Comparison of ENCODE assay signal across 14 cellular contexts in the genomic region with DNA sequence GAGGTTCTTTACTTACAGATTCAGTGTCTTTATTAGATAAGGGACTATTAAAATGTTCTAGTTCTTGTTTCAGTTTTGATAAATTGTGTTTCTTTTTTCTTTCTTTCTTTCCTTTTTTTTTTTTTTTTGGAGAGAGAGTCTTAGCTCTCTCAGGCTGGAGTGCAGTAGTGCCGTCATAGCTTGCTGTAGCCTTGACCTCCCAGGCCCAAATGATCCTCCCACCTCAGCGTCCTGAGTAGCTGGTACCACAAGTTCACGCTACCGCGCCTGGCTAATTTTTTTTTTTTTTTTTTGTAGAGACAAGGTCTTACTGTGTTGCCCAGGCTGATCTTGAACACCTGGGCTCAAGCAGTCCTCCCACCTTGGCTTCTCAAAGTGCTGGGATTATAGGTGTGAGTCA.
A peak's percentile ranks its signal among the peaks of the same experiment; 100 is the strongest.
DNase-seq lines count a peak whose midpoint lies in the region; ATAC-seq and TF ChIP-seq lines count a peak whose summit lies in the region.
"Had no signal": no experiment of that assay in that cellular context is flagged by ENCODE, and none has a peak within 500 bp of the region (broad histone marks: within the 10 kb centered on the region; RNA-seq: fewer than 3 reads in every experiment).

No MANE protein-coding gene starts in this region.

- WGBS in ovary, 3 donors = 8 to 15% (median 10%) methylated on average over 5 of the region's 5 CpGs

- peak overlapping the region in 1 of 2 donors; percentile 68 for H3K27ac ChIP-seq in ovary
- H3K27ac ChIP-seq: C4-2B had no signal

- TF ChIP-seq EP300 in ovary (IDR thresholded peaks at IDR 0.05) = no peak

- H3K27me3 Mint-ChIP-seq in activated T-cell treated with anti-CD3 and anti-CD28 coated beads, Interleukin-2, amount 50 U/mL, for 24 hours = no peaks in the 10 kb centered on the region
- H3K27me3 Mint-ChIP-seq in activated T-cell treated with anti-CD3 and anti-CD28 coated beads, Interleukin-2, amount 50 U/mL, for 4 hours (ENCODE audit: low read depth) = no peaks in the 10 kb centered on the region
- no peaks in the 10 kb centered on the region for H3K27me3 Mint-ChIP-seq in activated naive CD8-positive, alpha-beta T cell
- no peaks in the 10 kb centered on the region for H3K27me3 Mint-ChIP-seq in activated naive CD8-positive, alpha-beta T cell treated with anti-CD3 and anti-CD28 coated beads, Interleukin-2, amount 50 U/mL, for 24 hours
- H3K27me3 Mint-ChIP-seq: CD4-positive, alpha-beta memory T cell had no signal

- no peaks in the 10 kb centered on the region for H3K36me3 ChIP-seq in ovary
- H3K36me3 ChIP-seq: BE2C had no signal

- H3K9me3 Mint-ChIP-seq in activated T-cell treated with anti-CD3 and anti-CD28 coated beads, Interleukin-2, amount 50 U/mL, for 24 hours = no peaks in the 10 kb centered on the region
- no peaks in the 10 kb centered on the region for H3K9me3 Mint-ChIP-seq in activated T-cell treated with anti-CD3 and anti-CD28 coated beads, Interleukin-2, amount 50 U/mL, for 4 hours
- H3K9me3 Mint-ChIP-seq in activated naive CD8-positive, alpha-beta T cell (ENCODE audit: low read depth) = no peaks in the 10 kb centered on the region
- no peaks in the 10 kb centered on the region for H3K9me3 Mint-ChIP-seq in activated naive CD8-positive, alpha-beta T cell treated with anti-CD3 and anti-CD28 coated beads, Interleukin-2, amount 50 U/mL, for 24 hours
- H3K9me3 Mint-ChIP-seq: CD4-positive, alpha-beta memory T cell had no signal

- no peak for TF ChIP-seq CTCF in ovary (IDR thresholded peaks at IDR 0.05)

- ATAC-seq in activated T-cell treated with anti-CD3 and anti-CD28 coated beads, Interleukin-2, amount 50 U/mL, for 4 hours = no peak
- ATAC-seq in activated naive CD8-positive, alpha-beta T cell treated with anti-CD3 and anti-CD28 coated beads, Interleukin-2, amount 50 U/mL, for 24 hours = no peak

- H3K36me3 Mint-ChIP-seq in activated T-cell treated with anti-CD3 and anti-CD28 coated beads, Interleukin-2, amount 50 U/mL, for 24 hours (ENCODE audit: low read depth) = peaks cover 68% of the 10 kb centered on the region
- H3K36me3 Mint-ChIP-seq in activated T-cell treated with anti-CD3 and anti-CD28 coated beads, Interleukin-2, amount 50 U/mL, for 4 hours (ENCODE audit: insufficient read depth) = peaks cover 26% of the 10 kb centered on the region
- peaks cover 12% of the 10 kb centered on the region for H3K36me3 Mint-ChIP-seq in activated naive CD8-positive, alpha-beta T cell
- H3K36me3 Mint-ChIP-seq in activated naive CD8-positive, alpha-beta T cell treated with anti-CD3 and anti-CD28 coated beads, Interleukin-2, amount 50 U/mL, for 24 hours (ENCODE audit: low read depth) = peaks cover 17% of the 10 kb centered on the region

- no peaks in the 10 kb centered on the region for H3K27me3 ChIP-seq in ovary
- H3K27me3 ChIP-seq: BE2C had no signal

- peaks cover 2% of the 10 kb centered on the region for H3K4me1 ChIP-seq in ovary (ENCODE audit: insufficient read depth)
- H3K4me1 ChIP-seq: BE2C had no signal

- no peak overlapping the region for H3K4me3 Mint-ChIP-seq in activated T-cell treated with anti-CD3 and anti-CD28 coated beads, Interleukin-2, amount 50 U/mL, for 24 hours
- H3K4me3 Mint-ChIP-seq in activated T-cell treated with anti-CD3 and anti-CD28 coated beads, Interleukin-2, amount 50 U/mL, for 4 hours = no peak overlapping the region
- no peak overlapping the region for H3K4me3 Mint-ChIP-seq in activated naive CD8-positive, alpha-beta T cell
- no peak overlapping the region for H3K4me3 Mint-ChIP-seq in activated naive CD8-positive, alpha-beta T cell treated with anti-CD3 and anti-CD28 coated beads, Interleukin-2, amount 50 U/mL, for 24 hours
- H3K4me3 Mint-ChIP-seq: CD4-positive, alpha-beta memory T cell; H9 had no signal

- no peak for TF ChIP-seq POLR2A in ovary (IDR thresholded peaks at IDR 0.05)

- peaks cover 26% of the 10 kb centered on the region for H3K4me1 Mint-ChIP-seq in activated T-cell treated with anti-CD3 and anti-CD28 coated beads, Interleukin-2, amount 50 U/mL, for 24 hours (ENCODE audit: low read depth)
- peaks cover 12% of the 10 kb centered on the region for H3K4me1 Mint-ChIP-seq in activated T-cell treated with anti-CD3 and anti-CD28 coated beads, Interleukin-2, amount 50 U/mL, for 4 hours (ENCODE audit: low read depth)
- peaks cover 10% of the 10 kb centered on the region for H3K4me1 Mint-ChIP-seq in activated naive CD8-positive, alpha-beta T cell (ENCODE audit: low read depth)
- H3K4me1 Mint-ChIP-seq in activated naive CD8-positive, alpha-beta T cell treated with anti-CD3 and anti-CD28 coated beads, Interleukin-2, amount 50 U/mL, for 24 hours = peaks cover 20% of the 10 kb centered on the region
- H3K4me1 Mint-ChIP-seq: H9 had no signal

- peak overlapping the region; percentile 83 for H3K27ac Mint-ChIP-seq in activated T-cell treated with anti-CD3 and anti-CD28 coated beads, Interleukin-2, amount 50 U/mL, for 24 hours
- peak overlapping the region; percentile 29 for H3K27ac Mint-ChIP-seq in activated naive CD8-positive, alpha-beta T cell
- H3K27ac Mint-ChIP-seq in activated naive CD8-positive, alpha-beta T cell treated with anti-CD3 and anti-CD28 coated beads, Interleukin-2, amount 50 U/mL, for 24 hours = peak overlapping the region; percentile 35
- H3K27ac Mint-ChIP-seq: H9 had no signal

- H3K9me3 ChIP-seq in ovary = no peaks in the 10 kb centered on the region
- H3K9me3 ChIP-seq: BE2C had no signal

- DNase-seq in activated T-cell treated with anti-CD3 and anti-CD28 coated beads, Interleukin-2, amount 50 U/mL, for 24 hours = no peak
- DNase-seq in activated T-cell treated with anti-CD3 and anti-CD28 coated beads, Interleukin-2, amount 50 U/mL, for 4 hours = no peak
- DNase-seq in activated naive CD8-positive, alpha-beta T cell treated with anti-CD3 and anti-CD28 coated beads, Interleukin-2, amount 50 U/mL, for 24 hours = no peak
- DNase-seq in ovary = peak; percentile 76 to 83 (median 78)
- DNase-seq in foreskin melanocyte = no peak
- no peak for DNase-seq in kidney tubule cell (ENCODE audit: low spot score)
- DNase-seq: BE2C; CD4-positive, alpha-beta memory T cell; DND-41; GDM1; GOT3; H9 had no signal

- no peak overlapping the region for H3K4me3 ChIP-seq in ovary

- intact Hi-C loops in ovary (cut with DNase I) = no loop called here

Comparison
In these comparisons a context has a peak if more than half of its experiments do, and no peak if none do; other contexts are left out.
1. DNase-seq: peak in ovary (5 of 5); none in activated T-cell treated with anti-CD3 and anti-CD28 coated beads, Interleukin-2, amount 50 U/mL, for 24 hours (single experiment), activated T-cell treated with anti-CD3 and anti-CD28 coated beads, Interleukin-2, amount 50 U/mL, for 4 hours (single experiment), activated naive CD8-positive, alpha-beta T cell treated with anti-CD3 and anti-CD28 coated beads, Interleukin-2, amount 50 U/mL, for 24 hours (single experiment), foreskin melanocyte (single experiment) and kidney tubule cell (single experiment).
2. H3K27ac Mint-ChIP-seq: peak in every context shown above with its lines; median percentile 83 in activated T-cell treated with anti-CD3 and anti-CD28 coated beads, Interleukin-2, amount 50 U/mL, for 24 hours; 35 in activated naive CD8-positive, alpha-beta T cell treated with anti-CD3 and anti-CD28 coated beads, Interleukin-2, amount 50 U/mL, for 24 hours; 29 in activated naive CD8-positive, alpha-beta T cell.